In the genomic region with DNA sequence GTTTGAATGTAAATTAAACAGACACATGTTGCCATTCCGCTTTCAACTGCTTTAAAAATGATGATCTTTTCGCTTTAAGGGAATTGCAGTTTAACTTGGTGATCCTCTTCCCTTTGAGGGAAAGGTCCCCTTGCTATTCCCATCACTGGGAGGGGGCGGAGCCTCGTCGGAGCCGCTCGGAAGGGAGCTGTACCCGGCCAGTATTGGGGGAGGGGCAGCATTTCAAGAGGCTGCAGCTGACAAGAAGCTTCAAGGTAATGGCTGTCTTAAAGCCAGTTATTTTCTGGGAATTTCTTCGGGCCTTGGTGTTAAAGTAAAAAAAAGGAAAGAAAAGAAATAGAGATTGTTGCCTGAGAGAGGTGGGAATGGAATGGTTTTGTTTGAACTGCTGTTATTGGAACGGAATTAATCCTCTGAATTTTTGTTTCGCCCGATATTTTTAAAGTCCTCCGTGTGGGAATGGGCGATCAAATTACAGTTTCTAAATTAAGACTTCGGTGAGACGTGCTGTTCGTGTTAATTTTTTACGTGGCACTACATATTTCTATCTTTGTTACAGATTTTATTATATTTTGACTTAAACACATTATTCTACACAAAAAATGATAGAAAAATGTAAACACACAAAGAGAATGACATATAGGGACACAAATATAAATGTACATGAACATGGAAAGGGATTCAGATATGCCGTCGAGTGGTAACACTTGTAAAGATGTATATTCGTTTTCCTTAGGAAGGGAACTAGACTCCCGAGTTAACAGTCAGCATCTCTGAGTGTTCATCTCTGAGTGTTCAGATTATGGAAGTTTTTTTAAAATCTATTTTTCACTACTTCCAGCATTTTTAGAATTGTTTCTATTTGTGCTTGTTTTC, we compare ENCODE assay signal across 13 cellular contexts. TPM values are rescaled to one million over a fixed set of nuclear protein-coding genes. Genes with fewer than 3 reads are reported as not detected.
DNase-seq lines count a peak whose midpoint lies in the region; ATAC-seq and TF ChIP-seq lines count a peak whose summit lies in the region.
"Had no signal": no experiment of that assay in that cellular context is flagged by ENCODE, and none has a peak within 500 bp of the region (broad histone marks: within the 10 kb centered on the region; RNA-seq: fewer than 3 reads in every experiment).

No MANE protein-coding gene starts in this region.

- no peaks in the 10 kb centered on the region for H3K9me3 Mint-ChIP-seq in Caco-2 (ENCODE audit: unreplicated experiment)
- H3K9me3 Mint-ChIP-seq: activated CD4-positive, alpha-beta memory T cell treated with anti-CD3 and anti-CD28 coated beads, Interleukin-2, amount 10 ng/mL, durations not matched to agents 7 days and 5 days; CD4-positive, alpha-beta memory T cell had no signal

- POLR2A ChIA-PET in Caco-2 (lab: Charles Lee) = no interaction called here

- no peak overlapping the region for H4K91ac ChIP-seq in neuronal stem cell (ENCODE audit: low read depth, low read length, poor library complexity)

- H3K4me3 Mint-ChIP-seq in Caco-2 (ENCODE audit: unreplicated experiment) = peak overlapping the region; percentile 29
- H3K4me3 Mint-ChIP-seq: activated CD4-positive, alpha-beta memory T cell treated with anti-CD3 and anti-CD28 coated beads, Interleukin-2, amount 10 ng/mL, durations not matched to agents 7 days and 5 days; CD4-positive, alpha-beta memory T cell had no signal

- H3K4ac ChIP-seq in neuronal stem cell (ENCODE audit: low read length) = no peak overlapping the region

- H3K4me2 ChIP-seq in neuronal stem cell (ENCODE audit: insufficient read depth, low read length, poor library complexity, severe bottlenecking) = no peak overlapping the region

- ATAC-seq in Right ventricle myocardium superior (ENCODE audit: poor library complexity) = peak; percentile 95
- ATAC-seq in HG03439 (IDR thresholded peaks at IDR 0.05; ENCODE audit: unreplicated experiment) = no peak
- no peak for ATAC-seq in GM21529 (IDR thresholded peaks at IDR 0.05; ENCODE audit: unreplicated experiment)
- ATAC-seq: Panc1 had no signal

- TF ChIP-seq CTCF in Caco-2 (IDR thresholded peaks at IDR 0.05; ENCODE audit: insufficient read depth in 1 of 2, low read depth in 1 of 2, low read length in 1 of 2, severe bottlenecking in 1 of 2, unreplicated experiment in 1 of 2) (no peak), ascending aorta (IDR thresholded peaks at IDR 0.05) (no peak)

- no peaks in the 10 kb centered on the region for H3K79me1 ChIP-seq in neuronal stem cell (ENCODE audit: low read depth, low read length)

- no peak overlapping the region for H3K18ac ChIP-seq in neuronal stem cell (ENCODE audit: low read length)

- H3K27me3 ChIP-seq in Caco-2 (replicated peaks; ENCODE audit: control insufficient read depth, insufficient read depth, low read length) (no peaks in the 10 kb centered on the region), neuronal stem cell (ENCODE audit: control insufficient read depth in 3 of 3, insufficient read depth in 3 of 3, low read depth in 1 of 3, low read length in 3 of 3) (peaks cover 0 to 3% (median 0%) of the 10 kb centered on the region in 3 experiments), ascending aorta (no peaks in the 10 kb centered on the region)

- peaks cover 8% of the 10 kb centered on the region for H3K4me1 Mint-ChIP-seq in Caco-2 (ENCODE audit: low read depth, unreplicated experiment)
- H3K4me1 Mint-ChIP-seq: activated CD4-positive, alpha-beta memory T cell treated with anti-CD3 and anti-CD28 coated beads, Interleukin-2, amount 10 ng/mL, durations not matched to agents 7 days and 5 days; CD4-positive, alpha-beta memory T cell had no signal

- no peak overlapping the region for H3K14ac ChIP-seq in neuronal stem cell (ENCODE audit: low read length)

- H2BK5ac ChIP-seq in neuronal stem cell (ENCODE audit: low read length) = no peak overlapping the region

- H3K27me3 Mint-ChIP-seq in Caco-2 (ENCODE audit: insufficient read depth, unreplicated experiment) = peaks cover 5% of the 10 kb centered on the region
- H3K27me3 Mint-ChIP-seq: activated CD4-positive, alpha-beta memory T cell treated with anti-CD3 and anti-CD28 coated beads, Interleukin-2, amount 10 ng/mL, durations not matched to agents 7 days and 5 days; CD4-positive, alpha-beta memory T cell had no signal

- no peak overlapping the region for H3K27ac Mint-ChIP-seq in Caco-2 (ENCODE audit: unreplicated experiment)
- H3K27ac Mint-ChIP-seq: activated CD4-positive, alpha-beta memory T cell treated with anti-CD3 and anti-CD28 coated beads, Interleukin-2, amount 10 ng/mL, durations not matched to agents 7 days and 5 days; CD4-positive, alpha-beta memory T cell had no signal

- no peaks in the 10 kb centered on the region for H3K36me3 Mint-ChIP-seq in Caco-2 (ENCODE audit: insufficient read depth, unreplicated experiment)
- H3K36me3 Mint-ChIP-seq: CD4-positive, alpha-beta memory T cell had no signal

- DNase-seq in Caco-2 (peak; percentile 5 to 26), SK-N-DZ (ENCODE audit: low spot score) (peak; percentile 10), Right ventricle myocardium superior (peak; percentile 71), neuronal stem cell (ENCODE audit: low spot score) (peak; percentile 50), ascending aorta (ENCODE audit: low spot score in 2 of 2) (no peak)
- DNase-seq in stimulated activated CD4-positive, alpha-beta T cell treated with anti-CD3 and anti-CD28 coated beads, Interleukin-4, amount 100 ng/mL, for 24 hours = no peak
- DNase-seq: activated CD4-positive, alpha-beta memory T cell treated with anti-CD3 and anti-CD28 coated beads, Interleukin-2, amount 10 ng/mL, durations not matched to agents 7 days and 5 days; CD4-positive, alpha-beta memory T cell; effector CD4-positive, alpha-beta T cell had no signal

- H2AK5ac ChIP-seq in neuronal stem cell (ENCODE audit: low read depth, low read length) = no peak overlapping the region

- H3K9ac ChIP-seq in neuronal stem cell (ENCODE audit: low read depth, low read length, poor library complexity) = no peak overlapping the region

- no peak overlapping the region for H4K8ac ChIP-seq in neuronal stem cell (ENCODE audit: low read depth, low read length)

- H3K27ac ChIP-seq in neuronal stem cell (replicated peaks; ENCODE audit: low read length) (no peak overlapping the region), ascending aorta (no peak overlapping the region)

- H3K4me1 ChIP-seq in Caco-2 (no peaks in the 10 kb centered on the region), neuronal stem cell (ENCODE audit: control insufficient read depth in 2 of 2, insufficient read depth in 1 of 2, low read depth in 1 of 2, low read length in 2 of 2) (no peaks in the 10 kb centered on the region), ascending aorta (no peaks in the 10 kb centered on the region)

- H2AFZ ChIP-seq in neuronal stem cell (ENCODE audit: low read length) = peak overlapping the region; percentile 85

- no TSS peak for BruUV-seq in Caco-2 (replicated peaks; lab: Mats Ljungman, UMichigan)

- H3K4me3 ChIP-seq in Caco-2 (ENCODE audit: low read depth, low read length) = no peak overlapping the region
- H3K4me3 ChIP-seq in neuronal stem cell (ENCODE audit: low read length in 2 of 2) = peak overlapping the region in 1 of 2 donors; percentile 39
- no peak overlapping the region for H3K4me3 ChIP-seq in ascending aorta

- no peak overlapping the region for H3K23ac ChIP-seq in neuronal stem cell (ENCODE audit: low read depth, low read length, poor library complexity)

- no peak overlapping the region for H2BK15ac ChIP-seq in neuronal stem cell (ENCODE audit: low read length)

- H3K36me3 ChIP-seq in Caco-2 (ENCODE audit: control insufficient read depth, insufficient read depth, low read length) (no peaks in the 10 kb centered on the region), neuronal stem cell (replicated peaks in 1 of 2; ENCODE audit: control insufficient read depth in 2 of 2, insufficient read depth in 2 of 2, low read length in 2 of 2) (no peaks in the 10 kb centered on the region), ascending aorta (no peaks in the 10 kb centered on the region)

- WGBS in neuronal stem cell (ENCODE audit: extremely low coverage in 2 of 2, insufficient read length in 2 of 2, insufficient replicate concordance in 1 of 2), 2 donors = no CpG with 5 or more reads among the region's 22 CpGs

- H3K9me3 ChIP-seq in Caco-2 (no peaks in the 10 kb centered on the region), neuronal stem cell (replicated peaks in 1 of 2; ENCODE audit: control insufficient read depth in 2 of 2, insufficient read depth in 1 of 2, low read depth in 1 of 2, low read length in 2 of 2) (no peaks in the 10 kb centered on the region), ascending aorta (no peaks in the 10 kb centered on the region)

- H2BK12ac ChIP-seq in neuronal stem cell (ENCODE audit: low read length) = no peak overlapping the region

- intact Hi-C loops in Caco-2 (cut with micrococcal nuclease; ENCODE audit: unreplicated experiment) (no loop called here), Right ventricle myocardium superior (cut with DNase I) (no loop called here), ascending aorta (cut with DNase I) (no loop called here)

- CTCF ChIA-PET in Caco-2 (lab: Charles Lee) = no interaction called here

- no peak overlapping the region for H2BK120ac ChIP-seq in neuronal stem cell (ENCODE audit: low read depth, low read length)

RNA-seq across cellular contexts. Expression of a gene that starts 9.2 kb away (rescaled TPM):
- total RNA-seq in Caco-2 (2022) (0.07 and 0.14 TPM in 2 replicates), Right ventricle myocardium superior (9.2 TPM), ascending aorta (not detected)
- polyA plus RNA-seq in SK-N-DZ (2014; cell fraction: cytosol; rRNA removed) = 0.02 TPM in 1 of 2 replicates, not detected in the other
- not detected in 2 replicates for polyA plus RNA-seq in SK-N-DZ (2014; cell fraction: nucleus; rRNA removed)
- polyA plus RNA-seq in neuronal stem cell (2013, experiment 1 of 2) = 5.9 TPM
- 6.1 TPM for polyA plus RNA-seq in neuronal stem cell (2013, experiment 2 of 2)
- total RNA-seq: activated CD4-positive, alpha-beta memory T cell treated with anti-CD3 and anti-CD28 coated beads, Interleukin-2, amount 10 ng/mL, durations not matched to agents 7 days and 5 days; CD4-positive, alpha-beta memory T cell; osteoblast had no signal
- polyA plus RNA-seq: CD4-positive, alpha-beta memory T cell had no signal

Comparison
In these comparisons a context has a peak if more than half of its experiments do, and no peak if none do; other contexts are left out.
1. DNase-seq: peak in Caco-2 (2 of 2), SK-N-DZ (single experiment), Right ventricle myocardium superior (single experiment) and neuronal stem cell (single experiment); none in stimulated activated CD4-positive, alpha-beta T cell treated with anti-CD3 and anti-CD28 coated beads, Interleukin-4, amount 100 ng/mL, for 24 hours (single experiment) and ascending aorta (0 of 2).